ENCODE assay signal across 9 cellular contexts in genomic region chr17:33038740-33039139, GRCh38. TPM values are rescaled to one million over a fixed set of nuclear protein-coding genes. Genes with fewer than 3 reads are reported as not detected.
DNase-seq lines count a peak whose midpoint lies in the region; ATAC-seq and TF ChIP-seq lines count a peak whose summit lies in the region.
"Had no signal": no experiment of that assay in that cellular context is flagged by ENCODE, and none has a peak within 500 bp of the region (broad histone marks: within the 10 kb centered on the region; RNA-seq: fewer than 3 reads in every experiment).

No MANE protein-coding gene starts in this region.

- no peak overlapping the region for H3K27ac Mint-ChIP-seq in stimulated activated effector memory CD8-positive, alpha-beta T cell treated with anti-CD3 and anti-CD28 coated beads, Interleukin-12 subunit alpha, Interleukin-12 subunit beta, amount 100 ng/mL, for 72 hours
- no peak overlapping the region for H3K27ac Mint-ChIP-seq in activated CD8-positive, alpha-beta memory T cell treated with anti-CD3 and anti-CD28 coated beads, Interleukin-2, amount 10 ng/mL, durations not matched to agents 7 days and 5 days

- H3K9me3 Mint-ChIP-seq in stimulated activated effector memory CD8-positive, alpha-beta T cell treated with anti-CD3 and anti-CD28 coated beads, Interleukin-12 subunit alpha, Interleukin-12 subunit beta, amount 100 ng/mL, for 72 hours: no peaks in the 10 kb centered on the region
- H3K9me3 Mint-ChIP-seq in activated CD8-positive, alpha-beta memory T cell treated with anti-CD3 and anti-CD28 coated beads, Interleukin-2, amount 10 ng/mL, durations not matched to agents 7 days and 5 days (ENCODE audit: low read depth): no peaks in the 10 kb centered on the region

- no peaks in the 10 kb centered on the region for H3K4me1 ChIP-seq in HEK293 (ENCODE audit: control insufficient read depth, insufficient read depth, low read length)
- H3K4me1 ChIP-seq in right cardiac atrium (ENCODE audit: control insufficient read depth, insufficient read depth, low read length): peaks cover 3% of the 10 kb centered on the region

- ATAC-seq in right cardiac atrium: peak in 1 of 2 donors; percentile 86
- ATAC-seq in stimulated activated effector memory CD8-positive, alpha-beta T cell treated with anti-CD3 and anti-CD28 coated beads, Interleukin-12 subunit alpha, Interleukin-12 subunit beta, amount 100 ng/mL, for 72 hours: peak; percentile 14
- no peak for ATAC-seq in GM21786 (IDR thresholded peaks at IDR 0.05; ENCODE audit: unreplicated experiment)
- no peak for ATAC-seq in activated CD8-positive, alpha-beta memory T cell treated with anti-CD3 and anti-CD28 coated beads, Interleukin-2, amount 10 ng/mL, durations not matched to agents 7 days and 5 days

- H3K36me3 Mint-ChIP-seq in stimulated activated effector memory CD8-positive, alpha-beta T cell treated with anti-CD3 and anti-CD28 coated beads, Interleukin-12 subunit alpha, Interleukin-12 subunit beta, amount 100 ng/mL, for 72 hours: no peaks in the 10 kb centered on the region
- H3K36me3 Mint-ChIP-seq in activated CD8-positive, alpha-beta memory T cell treated with anti-CD3 and anti-CD28 coated beads, Interleukin-2, amount 10 ng/mL, durations not matched to agents 7 days and 5 days: no peaks in the 10 kb centered on the region

- peaks cover 25% of the 10 kb centered on the region for H3K27me3 Mint-ChIP-seq in activated CD8-positive, alpha-beta memory T cell treated with anti-CD3 and anti-CD28 coated beads, Interleukin-2, amount 10 ng/mL, durations not matched to agents 7 days and 5 days

- H3K36me3 ChIP-seq in BJ (ENCODE audit: control insufficient read depth, insufficient read depth, low read length): no peaks in the 10 kb centered on the region
- no peaks in the 10 kb centered on the region for H3K36me3 ChIP-seq in HEK293 (ENCODE audit: control insufficient read depth in 2 of 2, insufficient read depth in 1 of 2, low read length in 2 of 2)

- intact Hi-C loops in right cardiac atrium (cut with DNase I): loop anchor here in 2 of 4 donors (10.0 kb wide), 1 partner anchor 636 kb away; no protein-coding TSS in a partner anchor

- DNase-seq in BJ (ENCODE audit: low read depth) (no peak), right cardiac atrium (peak; percentile 36 to 69 (median 69)), dedifferentiated amniotic fluid mesenchymal stem cell (ENCODE audit: extremely low spot score) (no peak)
- no peak for DNase-seq in stimulated activated effector memory CD8-positive, alpha-beta T cell treated with anti-CD3 and anti-CD28 coated beads, Interleukin-12 subunit alpha, Interleukin-12 subunit beta, amount 100 ng/mL, for 72 hours (ENCODE audit: low spot score in 2 of 2)
- DNase-seq in activated CD8-positive, alpha-beta memory T cell treated with anti-CD3 and anti-CD28 coated beads, Interleukin-2, amount 10 ng/mL, durations not matched to agents 7 days and 5 days: no peak

- no peaks in the 10 kb centered on the region; the same call in 1 of the 2 replicates for H3K9me3 ChIP-seq in HEK293 (ENCODE audit: control insufficient read depth, insufficient read depth, low read depth, low read length)
- no peaks in the 10 kb centered on the region for H3K9me3 ChIP-seq in right cardiac atrium (ENCODE audit: control insufficient read depth, low read length)

- CTCF ChIA-PET in BJ (lab: Yijun Ruan, JAX) (interaction anchor here (0.5 to 2.8 kb wide), 13 partner anchors 9 to 637 kb away, joined by 3 to 19 read pairs (median 7); no protein-coding TSS in a partner anchor), HEK293 (lab: Yijun Ruan, JAX) (interaction anchor here (0.6 to 2.5 kb wide), 31 partner anchors 8 to 734 kb away, joined by 3 to 34 read pairs (median 3); no protein-coding TSS in a partner anchor)
- CTCF ChIA-PET in activated CD8-positive, alpha-beta memory T cell treated with anti-CD3 and anti-CD28 coated beads, Interleukin-2, amount 10 ng/mL, durations not matched to agents 7 days and 5 days (lab: Charles Lee): interaction anchor here (1.2 to 1.4 kb wide), 2 partner anchors 18 to 97 kb away, joined by 3 to 4 read pairs; no protein-coding TSS in a partner anchor

- H3K4me3 ChIP-seq in BJ (ENCODE audit: low read depth, low read length) (no peak overlapping the region), HEK293 (ENCODE audit: low read depth, low read length) (no peak overlapping the region), right cardiac atrium (ENCODE audit: low read length) (no peak overlapping the region)

- TF ChIP-seq CTCF in BJ (IDR thresholded peaks at IDR 0.05; ENCODE audit: insufficient read depth, low read depth, low read length) (peak; percentile 72), HEK293 (tag by site-specific recombination; IDR thresholded peaks at IDR 0.05) (peak; percentile 51), VCaP (conservative IDR thresholded peaks at IDR 0.05) (peak; percentile 85)

- H3K27ac ChIP-seq in HEK293 (ENCODE audit: extremely low read depth, low read depth, low read length) (no peak overlapping the region), VCaP (no peak overlapping the region), right cardiac atrium (ENCODE audit: low read length) (no peak overlapping the region)

- WGBS in right cardiac atrium: 4% methylated on average over 3 of the region's 3 CpGs

- no peak overlapping the region for H3K4me3 Mint-ChIP-seq in stimulated activated effector memory CD8-positive, alpha-beta T cell treated with anti-CD3 and anti-CD28 coated beads, Interleukin-12 subunit alpha, Interleukin-12 subunit beta, amount 100 ng/mL, for 72 hours
- H3K4me3 Mint-ChIP-seq in activated CD8-positive, alpha-beta memory T cell treated with anti-CD3 and anti-CD28 coated beads, Interleukin-2, amount 10 ng/mL, durations not matched to agents 7 days and 5 days: no peak overlapping the region

- no peaks in the 10 kb centered on the region for H3K4me1 Mint-ChIP-seq in stimulated activated effector memory CD8-positive, alpha-beta T cell treated with anti-CD3 and anti-CD28 coated beads, Interleukin-12 subunit alpha, Interleukin-12 subunit beta, amount 100 ng/mL, for 72 hours
- H3K4me1 Mint-ChIP-seq in activated CD8-positive, alpha-beta memory T cell treated with anti-CD3 and anti-CD28 coated beads, Interleukin-2, amount 10 ng/mL, durations not matched to agents 7 days and 5 days: no peaks in the 10 kb centered on the region

- peaks cover 3% of the 10 kb centered on the region; the same call in 1 of the 2 replicates for H3K27me3 ChIP-seq in BJ (ENCODE audit: control insufficient read depth, insufficient read depth, low read length)
- no peaks in the 10 kb centered on the region for H3K27me3 ChIP-seq in right cardiac atrium (ENCODE audit: control insufficient read depth, insufficient read depth)

- POLR2A ChIA-PET in BJ (lab: Charles Lee): no interaction called here
- POLR2A ChIA-PET in HEK293 (lab: Yijun Ruan, JAX): no interaction called here

TF ChIP-seq in HEK293, 187 proteins besides CTCF, POLR2A, EP300 and RAD21:
- no peak for TF ChIP-seq TRIM28 (IDR thresholded peaks at IDR 0.05; ENCODE audit: borderline replicate concordance, low read length)
- no peak for TF ChIP-seq KLF10 (tag by site-specific recombination; IDR thresholded peaks at IDR 0.05)
- TF ChIP-seq ZNF654 (tag by site-specific recombination; IDR thresholded peaks at IDR 0.05; ENCODE audit: low read depth): peak; percentile 59
- TF ChIP-seq ZNF157 (tag by site-specific recombination; IDR thresholded peaks at IDR 0.05): no peak
- TF ChIP-seq ZNF133 (tag by site-specific recombination; IDR thresholded peaks at IDR 0.05): no peak
TF ChIP-seq in HEK293: peak in this region for 1.

RNA-seq across cellular contexts. Expression of gene SPACA3, which starts 47.1 kb away (rescaled TPM):
- polyA plus RNA-seq in BJ (2011; rRNA removed) (not detected in 2 replicates), right cardiac atrium (not detected)
- not detected in 2 replicates for polyA minus RNA-seq in BJ (2011; rRNA and poly(A)+ RNA removed)
- total RNA-seq in right cardiac atrium: not detected
- total RNA-seq in activated CD8-positive, alpha-beta memory T cell treated with anti-CD3 and anti-CD28 coated beads, Interleukin-2, amount 10 ng/mL, durations not matched to agents 7 days and 5 days: not detected
- polyA plus RNA-seq: esophagus had no signal

Comparison
In these comparisons a context has a peak if more than half of its experiments do, and no peak if none do; other contexts are left out.
1. DNase-seq: peak in right cardiac atrium (3 of 3); none in BJ (single experiment), stimulated activated effector memory CD8-positive, alpha-beta T cell treated with anti-CD3 and anti-CD28 coated beads, Interleukin-12 subunit alpha, Interleukin-12 subunit beta, amount 100 ng/mL, for 72 hours (0 of 2), activated CD8-positive, alpha-beta memory T cell treated with anti-CD3 and anti-CD28 coated beads, Interleukin-2, amount 10 ng/mL, durations not matched to agents 7 days and 5 days (single experiment) and dedifferentiated amniotic fluid mesenchymal stem cell (single experiment).
2. Peak in every context shown above with its lines, with median percentiles within 50 percentile points of each other: CTCF ChIP-seq.